Comparison of ENCODE assay signal across 2 cellular contexts in genomic region chr13:51590966-51591627, GRCh38.
TF ChIP-seq lines count a peak whose summit lies in the region.

No MANE protein-coding gene starts in this region.

TF ChIP-seq in HEK293, 187 proteins besides CTCF, POLR2A, EP300 and RAD21 (continues in another document):
- TF ChIP-seq ZNF544 (tag by site-specific recombination; IDR thresholded peaks at IDR 0.05): no peak
- no peak for TF ChIP-seq ZNF529 (tag by site-specific recombination; IDR thresholded peaks at IDR 0.05; ENCODE audit: insufficient replicate concordance)
- TF ChIP-seq ZNF148 (tag by site-specific recombination; IDR thresholded peaks at IDR 0.05; ENCODE audit: borderline replicate concordance): no peak
- TF ChIP-seq ZBTB20 (tag by site-specific recombination; IDR thresholded peaks at IDR 0.05): no peak
- TF ChIP-seq ZNF146 (tag by site-specific recombination; IDR thresholded peaks at IDR 0.05): no peak
- no peak for TF ChIP-seq ZNF600 (tag by site-specific recombination; IDR thresholded peaks at IDR 0.05)
- TF ChIP-seq ZNF449 (tag by site-specific recombination; IDR thresholded peaks at IDR 0.05): no peak
- TF ChIP-seq ZNF335 (tag by site-specific recombination; conservative IDR thresholded peaks at IDR 0.05): no peak
- TF ChIP-seq SETDB1 (IDR thresholded peaks at IDR 0.05; ENCODE audit: insufficient read length, low read length): no peak
- TF ChIP-seq ZBTB44 (tag by site-specific recombination; IDR thresholded peaks at IDR 0.05): peak; percentile 81
- no peak for TF ChIP-seq GLIS2 (tag by site-specific recombination; IDR thresholded peaks at IDR 0.05)
- TF ChIP-seq ZSCAN18 (tag by site-specific recombination; IDR thresholded peaks at IDR 0.05): no peak
- TF ChIP-seq PRDM10 (tag by site-specific recombination; IDR thresholded peaks at IDR 0.05): no peak
- no peak for TF ChIP-seq MEIS1 (CRISPR knock-in tag; IDR thresholded peaks at IDR 0.05; ENCODE audit: borderline replicate concordance)
- TF ChIP-seq ZNF274 (IDR thresholded peaks at IDR 0.05; ENCODE audit: low read length): no peak
- no peak for TF ChIP-seq ZNF274 (tag by site-specific recombination; IDR thresholded peaks at IDR 0.05; ENCODE audit: borderline replicate concordance)
- TF ChIP-seq ZNF623 (tag by site-specific recombination; IDR thresholded peaks at IDR 0.05): no peak
- no peak for TF ChIP-seq ZNF16 (tag by site-specific recombination; IDR thresholded peaks at IDR 0.05; ENCODE audit: low read depth)
- no peak for TF ChIP-seq ZNF350 (tag by site-specific recombination; IDR thresholded peaks at IDR 0.05)

TF ChIP-seq in SK-N-SH, 30 proteins besides CTCF, POLR2A, EP300 and RAD21:
- TF ChIP-seq JUND (IDR thresholded peaks at IDR 0.05): peak; percentile 85
- TF ChIP-seq NFIC (IDR thresholded peaks at IDR 0.05; ENCODE audit: borderline replicate concordance): peak; percentile 74; the same call in 1 of the 2 replicates
- TF ChIP-seq MXI1 (IDR thresholded peaks at IDR 0.05; ENCODE audit: low read depth, low read length): peak; percentile 94
- TF ChIP-seq IRF3 (IDR thresholded peaks at IDR 0.05; ENCODE audit: low read depth, low read length): no peak
- TF ChIP-seq MEF2A (IDR thresholded peaks at IDR 0.05; ENCODE audit: borderline replicate concordance, low read depth): peak; percentile 21; the same call in 1 of the 2 replicates
- TF ChIP-seq FOXM1 (IDR thresholded peaks at IDR 0.05; ENCODE audit: low read depth): 0 out of 2 replicates have a peak, but pooled peaks have one; percentile 62
- no peak for TF ChIP-seq USF2 (IDR thresholded peaks at IDR 0.05; ENCODE audit: borderline replicate concordance, low read depth, low read length)
- peak; percentile 18; the same call in 1 of the 2 replicates for TF ChIP-seq SMC3 (IDR thresholded peaks at IDR 0.05; ENCODE audit: low read depth, low read length)
- peak; percentile 70 for TF ChIP-seq GATA2 (CRISPR knock-in tag; IDR thresholded peaks at IDR 0.05)
- peak; percentile 83; the same call in 1 of the 2 replicates for TF ChIP-seq POLR2AphosphoS5 (IDR thresholded peaks at IDR 0.05; ENCODE audit: low read depth, low read length)
- TF ChIP-seq USF1 (IDR thresholded peaks at IDR 0.05; ENCODE audit: borderline replicate concordance, low read depth): no peak
- 0 out of 2 replicates have a peak, but pooled peaks have one; percentile 20 for TF ChIP-seq TAF1 (IDR thresholded peaks at IDR 0.05; ENCODE audit: borderline replicate concordance, low read depth, low read length)
- peak; percentile 94 for TF ChIP-seq RXRA (IDR thresholded peaks at IDR 0.05; ENCODE audit: borderline replicate concordance, low read depth)
- peak; percentile 47 for TF ChIP-seq CHD2 (IDR thresholded peaks at IDR 0.05; ENCODE audit: low read length, partially characterized antibody)
- peak; percentile 82 for TF ChIP-seq MAX (IDR thresholded peaks at IDR 0.05; ENCODE audit: low read depth)
- peak; percentile 98 for TF ChIP-seq TCF12 (IDR thresholded peaks at IDR 0.05)
- no peak for TF ChIP-seq FOXJ3 (CRISPR knock-in tag; IDR thresholded peaks at IDR 0.05)
- no peak for TF ChIP-seq NRF1 (IDR thresholded peaks at IDR 0.05; ENCODE audit: low read depth, low read length)
- peak; percentile 93 for TF ChIP-seq PBX3 (IDR thresholded peaks at IDR 0.05)
- peak; percentile 66 for TF ChIP-seq FOSL2 (IDR thresholded peaks at IDR 0.05; ENCODE audit: borderline replicate concordance, low read depth)
- no peak for TF ChIP-seq GABPA (IDR thresholded peaks at IDR 0.05; ENCODE audit: low read depth)
- TF ChIP-seq ELF1 (IDR thresholded peaks at IDR 0.05): peak; percentile 30; the same call in 1 of the 2 replicates
- TF ChIP-seq TEAD4 (IDR thresholded peaks at IDR 0.05; ENCODE audit: borderline replicate concordance, insufficient read depth): peak; percentile 90
- TF ChIP-seq RCOR1 (IDR thresholded peaks at IDR 0.05; ENCODE audit: low read length): peak; percentile 29; the same call in 1 of the 2 replicates
- peak; percentile 30; the same call in 1 of the 2 replicates for TF ChIP-seq YY1 (IDR thresholded peaks at IDR 0.05; ENCODE audit: low read depth)
- TF ChIP-seq ZBTB33 (IDR thresholded peaks at IDR 0.05; ENCODE audit: borderline replicate concordance, low read depth): peak; percentile 89
